ENCODE assay signal across 8 cellular contexts in genomic region chr21:36699026-36699545, GRCh38. TPM values are rescaled to one million over a fixed set of nuclear protein-coding genes. Genes with fewer than 3 reads are reported as not detected.
A peak's percentile ranks its signal among the peaks of the same experiment; 100 is the strongest.
DNase-seq lines count a peak whose midpoint lies in the region; ATAC-seq and TF ChIP-seq lines count a peak whose summit lies in the region.

Gene SIM2, plus strand, starts transcription at chr21:36699115. Its CDS starts 632 bp downstream, at chr21:36699747.

- H3K9me3 ChIP-seq in ovary, result no peaks in the 10 kb centered on the region

- H3K36me3 ChIP-seq in ovary, result no peaks in the 10 kb centered on the region

- 1 to 2% (median 1%) methylated on average over 44 to 64 of the region's 64 CpGs for WGBS in ovary, 3 donors

- H3K27me3 ChIP-seq in ovary, result peaks cover 6% of the 10 kb centered on the region

- peaks cover 41% of the 10 kb centered on the region for H3K27me3 Mint-ChIP-seq in endothelial cell (ENCODE audit: unreplicated experiment)

- peaks cover 9% of the 10 kb centered on the region for H3K36me3 Mint-ChIP-seq in endothelial cell (ENCODE audit: low read depth, unreplicated experiment)

- peaks cover 6% of the 10 kb centered on the region for H3K4me1 ChIP-seq in ovary (ENCODE audit: insufficient read depth)

- H3K9me3 Mint-ChIP-seq in endothelial cell (ENCODE audit: unreplicated experiment), result no peaks in the 10 kb centered on the region

- no peak for TF ChIP-seq POLR2A in ovary (IDR thresholded peaks at IDR 0.05)

- TF ChIP-seq EP300 in ovary (IDR thresholded peaks at IDR 0.05), result no peak

- ATAC-seq in HG03521 (IDR thresholded peaks at IDR 0.05; ENCODE audit: unreplicated experiment) (no peak), GM19397 (IDR thresholded peaks at IDR 0.05; ENCODE audit: unreplicated experiment) (no peak)

- no peak within 1 kb of the TSS for H3K27ac ChIP-seq in ovary

- peak; percentile 51 for DNase-seq in DMS53 (lab: John Stamatoyannopoulos, UW)
- DNase-seq in DMS53 treated with DMSO at 0.1 percent for 48 hours (lab: John Stamatoyannopoulos, UW; ENCODE audit: unreplicated experiment), result no peak
- DNase-seq in NCI-H226, result peak; percentile 68
- peak; percentile 62 for DNase-seq in endothelial cell (ENCODE audit: low spot score)
- no peak for DNase-seq in ovary
- no peak for DNase-seq in effector CD4-positive, alpha-beta T cell

- peak within 1 kb of the TSS; percentile 91 for H3K4me3 Mint-ChIP-seq in endothelial cell (ENCODE audit: unreplicated experiment)

- peaks cover 35% of the 10 kb centered on the region for H3K4me1 Mint-ChIP-seq in endothelial cell (ENCODE audit: unreplicated experiment)

- no peak within 1 kb of the TSS for H3K27ac Mint-ChIP-seq in endothelial cell (ENCODE audit: unreplicated experiment)

- intact Hi-C loops in ovary (cut with DNase I), result no loop called here

- no peak for TF ChIP-seq CTCF in endothelial cell (IDR thresholded peaks at IDR 0.05; ENCODE audit: unreplicated experiment)
- TF ChIP-seq CTCF in ovary (IDR thresholded peaks at IDR 0.05), result no peak

- H3K4me3 ChIP-seq in ovary, result peak within 1 kb of the TSS; percentile 27

RNA-seq across cellular contexts. Expression of gene SIM2, which starts in this region (rescaled TPM):
- total RNA-seq in endothelial cell (ENCODE audit: unreplicated experiment), result 17.1 TPM
- under 1 TPM in 3 of 7 donors, not detected in 4; 0.11 to 0.23 (median 0.15) TPM for total RNA-seq in ovary
- under 1 TPM; 0.01 to 0.03 TPM for polyA plus RNA-seq in ovary

Comparison
In these comparisons a context has a peak if more than half of its experiments do, and no peak if none do; other contexts are left out.
1. RNA of gene SIM2 (total RNA-seq): 17.1 TPM in endothelial cell (single experiment); 0.11 to 0.23 TPM in ovary; every median in the first group is over 10 times any median in the second.
2. DNase-seq: peak in DMS53 (single experiment), NCI-H226 (single experiment) and endothelial cell (single experiment); none in DMS53 treated with DMSO at 0.1 percent for 48 hours (single experiment), ovary (0 of 5) and effector CD4-positive, alpha-beta T cell (single experiment).